ENCODE assay signal across 24 cellular contexts in the genomic region with DNA sequence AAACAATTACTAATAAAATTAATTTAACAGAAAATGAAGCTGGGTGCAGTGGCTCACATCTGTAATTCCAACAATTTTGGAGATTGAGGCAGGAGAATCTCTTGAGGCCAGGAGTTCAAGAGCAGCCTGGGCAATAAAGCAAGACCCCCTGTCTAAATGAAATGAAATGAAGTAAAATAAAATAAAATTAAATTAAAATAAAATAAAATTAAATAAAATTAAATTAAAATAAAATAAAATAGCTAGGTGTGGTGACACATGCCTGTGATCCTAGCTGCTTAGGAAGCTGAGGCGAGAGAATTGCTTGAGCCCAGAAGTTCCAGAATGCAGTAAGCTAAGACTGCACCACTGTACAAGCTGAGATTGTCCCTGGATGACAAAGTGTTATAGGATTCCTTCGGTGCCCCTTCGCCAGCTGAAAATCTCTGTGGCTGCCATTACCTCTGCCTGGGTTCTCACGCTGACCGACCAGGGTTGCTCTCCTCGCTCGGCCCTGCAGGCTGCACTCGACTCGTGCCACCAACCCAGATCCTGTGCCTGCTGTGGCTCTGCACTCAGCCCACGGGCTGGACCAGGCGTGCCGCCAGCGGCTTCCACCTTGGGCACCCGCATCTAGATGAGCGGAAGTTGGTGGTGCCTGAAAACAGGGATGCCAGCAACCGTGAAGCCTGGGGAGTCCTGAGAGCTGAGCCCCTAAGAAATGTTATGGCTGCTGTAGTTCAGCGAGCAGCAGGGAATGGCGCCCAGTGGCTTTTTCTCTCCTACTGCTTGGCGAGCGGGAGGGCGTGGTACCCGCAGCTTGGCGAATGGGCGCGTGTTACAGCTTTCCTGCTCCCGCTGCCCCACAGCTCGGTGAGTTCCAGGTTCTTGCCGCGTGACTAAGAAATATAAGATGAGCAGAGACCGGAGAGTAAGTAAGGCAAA.
DNase-seq lines count a peak whose midpoint lies in the region; ATAC-seq, FAIRE-seq and TF ChIP-seq lines count a peak whose summit lies in the region.
"Had no signal": no experiment of that assay in that cellular context is flagged by ENCODE, and none has a peak within 500 bp of the region (broad histone marks: within the 10 kb centered on the region; RNA-seq: fewer than 3 reads in every experiment).

No MANE protein-coding gene starts in this region.

- no peaks in the 10 kb centered on the region for H3K9me3 ChIP-seq in neuronal stem cell (replicated peaks in 1 of 2; ENCODE audit: control insufficient read depth in 2 of 2, insufficient read depth in 1 of 2, low read depth in 1 of 2, low read length in 2 of 2)
- no peaks in the 10 kb centered on the region for H3K9me3 ChIP-seq in vagina
- H3K9me3 ChIP-seq: BE2C had no signal

- no peak for FAIRE-seq in GM19239 (lab: Jason Lieb, UNC)
- FAIRE-seq: D721Med, GM12878, HepG2 had no signal

- H2BK5ac ChIP-seq in neuronal stem cell (ENCODE audit: low read length), result peak overlapping the region; percentile 16

- intact Hi-C loops in vagina (cut with DNase I), result no loop called here

- no peak overlapping the region for H3K23ac ChIP-seq in neuronal stem cell (ENCODE audit: low read depth, low read length, poor library complexity)

- H2BK15ac ChIP-seq in neuronal stem cell (ENCODE audit: low read length), result no peak overlapping the region

- no peak for TF ChIP-seq CTCF in vagina (IDR thresholded peaks at IDR 0.05)

- no peak overlapping the region for H3K4ac ChIP-seq in neuronal stem cell (ENCODE audit: low read length)

- no peak for TF ChIP-seq POLR2A in vagina (IDR thresholded peaks at IDR 0.05)

- H3K36me3 ChIP-seq in neuronal stem cell (replicated peaks in 1 of 2; ENCODE audit: control insufficient read depth in 2 of 2, insufficient read depth in 2 of 2, low read length in 2 of 2) (no peaks in the 10 kb centered on the region), vagina (no peaks in the 10 kb centered on the region)
- H3K36me3 ChIP-seq: BE2C, Peyer's patch had no signal

- H2BK12ac ChIP-seq in neuronal stem cell (ENCODE audit: low read length), result no peak overlapping the region

- ATAC-seq in GM19467 (IDR thresholded peaks at IDR 0.05; ENCODE audit: unreplicated experiment), result no peak
- ATAC-seq: GM12878, HepG2, T-cell had no signal

- no peak overlapping the region for H3K9ac ChIP-seq in neuronal stem cell (ENCODE audit: low read depth, low read length, poor library complexity)

- H2BK120ac ChIP-seq in neuronal stem cell (ENCODE audit: low read depth, low read length), result no peak overlapping the region

- WGBS in neuronal stem cell (ENCODE audit: extremely low coverage in 2 of 2, insufficient read length in 2 of 2, insufficient replicate concordance in 1 of 2), 2 donors, result no CpG with 5 or more reads among the region's 30 CpGs

- no peak overlapping the region for H2AK5ac ChIP-seq in neuronal stem cell (ENCODE audit: low read depth, low read length)

- in situ Hi-C loops in SK-MEL-5 (cut with HindIII; ENCODE audit: low pct_unique_long_range_greater_than_20kb, low sequenced_read_pairs), result no loop called here

- no peak overlapping the region for H4K91ac ChIP-seq in neuronal stem cell (ENCODE audit: low read depth, low read length, poor library complexity)

- no peaks in the 10 kb centered on the region for H3K79me1 ChIP-seq in neuronal stem cell (ENCODE audit: low read depth, low read length)

- peak overlapping the region in 1 of 2 donors; percentile 47 for H3K4me3 ChIP-seq in neuronal stem cell (ENCODE audit: low read length in 2 of 2)
- H3K4me3 ChIP-seq in vagina, result no peak overlapping the region
- H3K4me3 ChIP-seq: GM12878, Peyer's patch had no signal

- peak; percentile 27 for DNase-seq in DMS53 treated with DMSO at 0.1 percent for 48 hours (lab: John Stamatoyannopoulos, UW; ENCODE audit: unreplicated experiment)
- DNase-seq in NCI-H1105 (lab: John Stamatoyannopoulos, UW), result peak; percentile 27
- peak; percentile 52 for DNase-seq in SK-MEL-5 (ENCODE audit: low read depth, low spot score)
- no peak for DNase-seq in neuronal stem cell (ENCODE audit: low spot score)
- no peak for DNase-seq in GM19239 (ENCODE audit: insufficient read length, low spot score)
- DNase-seq in GM19238 (ENCODE audit: insufficient read length, low spot score), result no peak
- DNase-seq in vagina (ENCODE audit: extremely low spot score in 2 of 2), result no peak
- DNase-seq: BE2C; DMS79 treated with DMSO at 0.1 percent for 48 hours; H7; KBM-7; MM.1S; NCI-H1048; NCI-H1694 treated with DMSO at 0.1 percent for 48 hours; NCI-H2081 treated with DMSO at 0.1 percent for 48 hours; NCI-H2171 treated with DMSO at 0.1 percent for 48 hours; NK-92 treated with Interleukin-12 subunit alpha and Interleukin-12 subunit beta, amount 100 ng/mL, for 24 hours; T-cell had no signal

- H3K4me2 ChIP-seq in neuronal stem cell (ENCODE audit: insufficient read depth, low read length, poor library complexity, severe bottlenecking), result no peak overlapping the region

- no peak overlapping the region for H3K18ac ChIP-seq in neuronal stem cell (ENCODE audit: low read length)

- no peak overlapping the region for H3K27ac ChIP-seq in neuronal stem cell (replicated peaks; ENCODE audit: low read length)
- H3K27ac ChIP-seq in vagina, result no peak overlapping the region
- H3K27ac ChIP-seq: HL-60, Peyer's patch had no signal

- no peaks in the 10 kb centered on the region for H3K4me1 ChIP-seq in neuronal stem cell (ENCODE audit: control insufficient read depth in 2 of 2, insufficient read depth in 1 of 2, low read depth in 1 of 2, low read length in 2 of 2)
- no peaks in the 10 kb centered on the region for H3K4me1 ChIP-seq in vagina
- H3K4me1 ChIP-seq: Peyer's patch had no signal

- H3K14ac ChIP-seq in neuronal stem cell (ENCODE audit: low read length), result no peak overlapping the region

- H3K27me3 ChIP-seq in neuronal stem cell (ENCODE audit: control insufficient read depth in 3 of 3, insufficient read depth in 3 of 3, low read depth in 1 of 3, low read length in 3 of 3) (no peaks in the 10 kb centered on the region), vagina (no peaks in the 10 kb centered on the region)
- H3K27me3 ChIP-seq: BE2C, Peyer's patch had no signal

- peak overlapping the region; percentile 3 for H2AFZ ChIP-seq in neuronal stem cell (ENCODE audit: low read length)

- H4K8ac ChIP-seq in neuronal stem cell (ENCODE audit: low read depth, low read length), result no peak overlapping the region

Comparison
In these comparisons a context has a peak if more than half of its experiments do, and no peak if none do; other contexts are left out.
1. DNase-seq: peak in DMS53 treated with DMSO at 0.1 percent for 48 hours (single experiment), NCI-H1105 (single experiment) and SK-MEL-5 (single experiment); none in neuronal stem cell (single experiment), GM19239 (single experiment), GM19238 (single experiment) and vagina (0 of 2).